In the genomic region with DNA sequence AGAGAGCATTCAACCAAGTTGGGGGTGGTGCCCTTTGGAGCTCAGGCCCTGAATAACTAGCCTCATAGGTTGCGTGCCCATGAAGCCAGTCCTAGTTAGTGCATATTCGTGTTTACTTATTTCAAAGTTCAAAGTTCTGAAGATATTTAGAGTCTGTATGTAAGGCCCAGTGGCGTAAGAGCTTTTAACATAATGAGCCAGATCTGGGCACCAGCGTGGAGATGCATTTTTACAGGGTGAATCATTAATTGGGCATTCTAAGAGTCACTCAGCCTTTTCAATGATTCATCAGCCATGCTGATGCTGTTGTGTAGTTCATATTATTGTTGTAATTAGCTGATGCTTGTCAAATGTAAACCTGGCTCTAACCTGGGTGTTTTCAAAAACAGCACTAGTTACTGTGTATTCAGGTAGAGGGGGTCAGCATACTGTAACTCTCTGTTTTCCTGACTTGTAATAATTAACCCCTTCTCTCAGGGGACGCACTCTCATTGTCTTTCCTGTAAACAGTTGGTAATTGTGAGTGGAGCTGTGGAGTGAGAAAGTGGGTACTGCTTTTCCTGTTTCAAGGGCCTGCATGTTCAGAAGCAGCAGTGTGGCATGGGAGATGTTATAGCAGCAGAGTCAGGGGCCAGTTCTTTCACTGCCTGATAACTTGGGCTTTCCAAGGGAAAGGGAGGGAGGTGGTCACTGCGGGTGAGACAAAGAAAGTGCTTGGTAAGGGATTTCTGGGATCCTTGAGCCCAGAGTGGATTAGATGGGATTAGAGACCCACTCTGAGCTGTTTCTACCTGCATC, we compare ENCODE assay signal across 9 cellular contexts.
DNase-seq lines count a peak whose midpoint lies in the region; ATAC-seq and TF ChIP-seq lines count a peak whose summit lies in the region.
"Had no signal": no experiment of that assay in that cellular context is flagged by ENCODE, and none has a peak within 500 bp of the region (broad histone marks: within the 10 kb centered on the region; RNA-seq: fewer than 3 reads in every experiment).

No MANE protein-coding gene starts in this region.

- TF ChIP-seq CTCF in RWPE1 (conservative IDR thresholded peaks at IDR 0.05; ENCODE audit: low read depth) (no peak), foreskin keratinocyte (conservative IDR thresholded peaks at IDR 0.05) (no peak), thyroid gland (IDR thresholded peaks at IDR 0.05) (no peak)

- H3K4me1 ChIP-seq in foreskin keratinocyte (no peaks in the 10 kb centered on the region), thyroid gland (peaks cover 11 to 15% of the 10 kb centered on the region in 2 donors)

- no peak overlapping the region for H3K4me3 ChIP-seq in thyroid gland (replicated peaks in 1 of 3)

- 57 to 67% methylated on average over 6 of the region's 6 CpGs for WGBS in thyroid gland, 2 donors

- H3K27ac ChIP-seq in RWPE1 (peak overlapping the region; percentile 74), foreskin keratinocyte (no peak overlapping the region), thyroid gland (peak overlapping the region; percentile 38 to 59 (median 46))
- H3K27ac ChIP-seq: neutrophil had no signal

- intact Hi-C loops in thyroid gland (cut with DNase I), result no loop called here

- H3K36me3 ChIP-seq in thyroid gland, result no peaks in the 10 kb centered on the region
- H3K36me3 ChIP-seq: neutrophil had no signal

- DNase-seq in NCI-H1417 (lab: John Stamatoyannopoulos, UW), result peak in 2 of 3 experiments; percentile 51 to 66
- DNase-seq in NCI-H1417 treated with DMSO at 0.1 percent for 48 hours (lab: John Stamatoyannopoulos, UW), result no peak
- peak; percentile 95 for DNase-seq in RWPE1 (ENCODE audit: low spot score)
- peak; percentile 84 to 90 for DNase-seq in foreskin keratinocyte
- DNase-seq in thyroid gland, result peak; percentile 37 to 47

- H3K9me3 ChIP-seq in thyroid gland, result no peaks in the 10 kb centered on the region
- H3K9me3 ChIP-seq: neutrophil had no signal

- no peak for TF ChIP-seq POLR2A in thyroid gland (IDR thresholded peaks at IDR 0.05)

- ATAC-seq in foreskin keratinocyte, result peak; percentile 92
- ATAC-seq in HG02885 (IDR thresholded peaks at IDR 0.05; ENCODE audit: poor library complexity, unreplicated experiment), result no peak
- ATAC-seq in HG02981 (IDR thresholded peaks at IDR 0.05; ENCODE audit: unreplicated experiment), result no peak
- ATAC-seq in GM21619 (IDR thresholded peaks at IDR 0.05; ENCODE audit: unreplicated experiment), result no peak

- POLR2A ChIA-PET in RWPE1 (lab: Yijun Ruan, JAX; ENCODE audit: low non-redundant PET), result no interaction called here

- peaks cover 19% of the 10 kb centered on the region for H3K27me3 ChIP-seq in foreskin keratinocyte
- no peaks in the 10 kb centered on the region for H3K27me3 ChIP-seq in thyroid gland

- CTCF ChIA-PET in RWPE1 (lab: Yijun Ruan, JAX), result no interaction called here
